19 cellular contexts compared by ENCODE assay signal in the genomic region with DNA sequence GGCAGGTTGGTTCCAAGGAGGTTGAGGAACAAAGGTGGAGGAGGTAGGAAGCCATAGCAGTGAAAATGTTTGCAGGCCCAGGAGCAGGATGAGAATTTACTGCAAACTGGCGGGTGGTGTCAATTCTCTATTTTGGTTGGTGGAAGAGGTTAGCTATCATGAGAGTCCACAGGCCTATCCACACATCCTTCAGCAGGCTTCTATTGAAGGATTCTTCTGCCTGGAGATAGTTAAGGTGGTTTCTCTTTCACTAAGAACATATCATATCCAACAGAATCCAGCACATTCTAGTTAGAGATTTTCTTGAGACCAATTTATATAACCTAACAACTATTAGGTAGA.
DNase-seq lines count a peak whose midpoint lies in the region; ATAC-seq and TF ChIP-seq lines count a peak whose summit lies in the region.
"Had no signal": no experiment of that assay in that cellular context is flagged by ENCODE, and none has a peak within 500 bp of the region (broad histone marks: within the 10 kb centered on the region; RNA-seq: fewer than 3 reads in every experiment).

No MANE protein-coding gene starts in this region.

- peaks cover 13% of the 10 kb centered on the region for H3K9me3 Mint-ChIP-seq in activated CD4-positive, alpha-beta T cell treated with anti-CD3 and anti-CD28 coated beads for 36 hours (ENCODE audit: low read depth)
- H3K9me3 Mint-ChIP-seq in CD8-positive, alpha-beta T cell: no peaks in the 10 kb centered on the region
- no peaks in the 10 kb centered on the region for H3K9me3 Mint-ChIP-seq in activated CD8-positive, alpha-beta T cell treated with anti-CD3 and anti-CD28 coated beads for 36 hours

- H4K91ac ChIP-seq in mesenchymal stem cell (ENCODE audit: low read length): no peak overlapping the region

- peaks cover 34% of the 10 kb centered on the region for H3K4me1 ChIP-seq in CD8-positive, alpha-beta T cell (ENCODE audit: insufficient read depth, low read length)
- peaks cover 2% of the 10 kb centered on the region for H3K4me1 ChIP-seq in mesenchymal stem cell (ENCODE audit: control insufficient read depth, insufficient read depth, low read depth, low read length)
- H3K4me1 ChIP-seq: Caco-2, HAP-1, SJSA1 had no signal

- H4K8ac ChIP-seq in mesenchymal stem cell (ENCODE audit: low read length): no peak overlapping the region

- H2BK12ac ChIP-seq in mesenchymal stem cell (ENCODE audit: low read length in 2 of 2): no peak overlapping the region

- peak overlapping the region; percentile 21 for H3K4me3 ChIP-seq in CD8-positive, alpha-beta T cell (ENCODE audit: low read depth, low read length)
- no peak overlapping the region for H3K4me3 ChIP-seq in mesenchymal stem cell (ENCODE audit: insufficient read depth in 1 of 2, low read depth in 1 of 2, low read length in 2 of 2)
- H3K4me3 ChIP-seq: HAP-1, SJSA1 had no signal

- no peak overlapping the region for H3K4me3 Mint-ChIP-seq in activated CD4-positive, alpha-beta T cell treated with anti-CD3 and anti-CD28 coated beads for 36 hours
- peak overlapping the region; percentile 56 for H3K4me3 Mint-ChIP-seq in CD8-positive, alpha-beta T cell
- H3K4me3 Mint-ChIP-seq in activated CD8-positive, alpha-beta T cell treated with anti-CD3 and anti-CD28 coated beads for 36 hours: no peak overlapping the region
- H3K4me3 Mint-ChIP-seq: brain had no signal

- H3K18ac ChIP-seq in mesenchymal stem cell (ENCODE audit: low read depth in 1 of 2, low read length in 2 of 2): no peak overlapping the region

- no peak overlapping the region for H2BK120ac ChIP-seq in mesenchymal stem cell (ENCODE audit: low read depth, low read length)

- in situ Hi-C loops in GM13977 (cut with MboI; ENCODE audit: low pct_unique_long_range_greater_than_20kb, low sequenced_read_pairs, unreplicated experiment): no loop called here

- ATAC-seq in activated CD4-positive, alpha-beta T cell treated with anti-CD3 and anti-CD28 coated beads for 36 hours: peak; percentile 42
- ATAC-seq in CD8-positive, alpha-beta T cell: no peak
- ATAC-seq in activated CD8-positive, alpha-beta T cell treated with anti-CD3 and anti-CD28 coated beads for 36 hours: peak; percentile 50
- ATAC-seq in HG02571 (IDR thresholded peaks at IDR 0.05; ENCODE audit: unreplicated experiment): no peak

- H3K14ac ChIP-seq in mesenchymal stem cell (ENCODE audit: low read length in 2 of 2): no peak overlapping the region

- peaks cover 43% of the 10 kb centered on the region for H3K4me1 Mint-ChIP-seq in activated CD4-positive, alpha-beta T cell treated with anti-CD3 and anti-CD28 coated beads for 36 hours
- peaks cover 58% of the 10 kb centered on the region for H3K4me1 Mint-ChIP-seq in CD8-positive, alpha-beta T cell (ENCODE audit: low read depth)
- H3K4me1 Mint-ChIP-seq in activated CD8-positive, alpha-beta T cell treated with anti-CD3 and anti-CD28 coated beads for 36 hours (ENCODE audit: low read depth): peaks cover 41% of the 10 kb centered on the region

- H2AFZ ChIP-seq in mesenchymal stem cell (ENCODE audit: low read depth, low read length): no peak overlapping the region

- no peak for TF ChIP-seq CTCF in CD8-positive, alpha-beta T cell (IDR thresholded peaks at IDR 0.05)
- TF ChIP-seq CTCF in activated CD8-positive, alpha-beta T cell treated with anti-CD3 and anti-CD28 coated beads for 36 hours (IDR thresholded peaks at IDR 0.05): no peak
- TF ChIP-seq CTCF in GM13977 (IDR thresholded peaks at IDR 0.05; ENCODE audit: extremely low read depth, insufficient read depth, missing control alignments): no peak

- POLR2A ChIA-PET in activated CD4-positive, alpha-beta T cell treated with anti-CD3 and anti-CD28 coated beads for 36 hours (lab: Charles Lee): no interaction called here
- POLR2A ChIA-PET in CD8-positive, alpha-beta T cell (lab: Charles Lee): interaction anchor here (0.7 to 5.7 kb wide), 20 partner anchors 9 to 118 kb away, joined by 3 to 42 read pairs (median 3); partner anchors contain the start of gene DYRK2
- POLR2A ChIA-PET in activated CD8-positive, alpha-beta T cell treated with anti-CD3 and anti-CD28 coated beads for 36 hours (lab: Charles Lee): interaction anchor here (0.6 to 1.6 kb wide), 3 partner anchors 11 to 68 kb away, joined by 3 to 4 read pairs (median 3); no protein-coding TSS in a partner anchor

- no peaks in the 10 kb centered on the region for H3K27me3 ChIP-seq in CD8-positive, alpha-beta T cell (ENCODE audit: insufficient read depth, low read length)
- no peaks in the 10 kb centered on the region for H3K27me3 ChIP-seq in mesenchymal stem cell (ENCODE audit: control insufficient read depth in 1 of 2, insufficient read depth in 1 of 2, low read length in 2 of 2)
- H3K27me3 ChIP-seq: SJSA1 had no signal

- no peak overlapping the region for H2BK15ac ChIP-seq in mesenchymal stem cell (ENCODE audit: low read depth, poor library complexity, severe bottlenecking)

- WGBS in mesenchymal stem cell: 80% methylated on average over 1 of the region's 1 CpG

- H2AK5ac ChIP-seq in mesenchymal stem cell (ENCODE audit: low read length, severe bottlenecking): peak overlapping the region; percentile 36

- no peak for DNase-seq in activated CD4-positive, alpha-beta T cell treated with anti-CD3 and anti-CD28 coated beads for 36 hours
- no peak for DNase-seq in activated CD4-positive, alpha-beta T cell treated with anti-CD3 and anti-CD28 coated beads, Interleukin-2, amount 50 U/mL, for 48 hours
- DNase-seq in CD8-positive, alpha-beta T cell: no peak
- DNase-seq in activated CD8-positive, alpha-beta T cell treated with anti-CD3 and anti-CD28 coated beads for 36 hours: no peak
- DNase-seq in mesenchymal stem cell (no peak), Kasumi-1 (lab: John Stamatoyannopoulos, UW) (no peak), GM13977 (ENCODE audit: low spot score) (no peak)
- DNase-seq: Caco-2, head of caudate nucleus, NCI-H1048, NCI-H187, NCI-H2171 treated with DMSO at 0.1 percent for 48 hours, NCI-H526, occipital lobe had no signal

- H2BK5ac ChIP-seq in mesenchymal stem cell (ENCODE audit: low read depth, low read length, poor library complexity, severe bottlenecking): no peak overlapping the region

- H3K27me3 Mint-ChIP-seq in activated CD4-positive, alpha-beta T cell treated with anti-CD3 and anti-CD28 coated beads for 36 hours: peaks cover 10% of the 10 kb centered on the region
- H3K27me3 Mint-ChIP-seq in CD8-positive, alpha-beta T cell (ENCODE audit: low read depth): no peaks in the 10 kb centered on the region
- peaks cover 5% of the 10 kb centered on the region for H3K27me3 Mint-ChIP-seq in activated CD8-positive, alpha-beta T cell treated with anti-CD3 and anti-CD28 coated beads for 36 hours
- H3K27me3 Mint-ChIP-seq: brain had no signal

- H3K9me3 ChIP-seq in CD8-positive, alpha-beta T cell (ENCODE audit: low read length): no peaks in the 10 kb centered on the region
- peaks cover 3% of the 10 kb centered on the region for H3K9me3 ChIP-seq in mesenchymal stem cell (ENCODE audit: control insufficient read depth, low read length)
- H3K9me3 ChIP-seq: Caco-2, HAP-1, SJSA1 had no signal

- H3K79me1 ChIP-seq in mesenchymal stem cell (replicated peaks; ENCODE audit: low read length, poor library complexity, severe bottlenecking): no peaks in the 10 kb centered on the region

- H3K4ac ChIP-seq in mesenchymal stem cell (ENCODE audit: low read depth in 1 of 2, low read length in 2 of 2): peak overlapping the region in 1 of 2 experiments; percentile 41

- H3K9ac ChIP-seq in mesenchymal stem cell (ENCODE audit: low read length): no peak overlapping the region

- H3K23ac ChIP-seq in mesenchymal stem cell (ENCODE audit: low read length in 2 of 2): no peak overlapping the region

- no peaks in the 10 kb centered on the region for H3K36me3 Mint-ChIP-seq in activated CD4-positive, alpha-beta T cell treated with anti-CD3 and anti-CD28 coated beads for 36 hours (ENCODE audit: low read depth)
- H3K36me3 Mint-ChIP-seq in CD8-positive, alpha-beta T cell: no peaks in the 10 kb centered on the region
- no peaks in the 10 kb centered on the region for H3K36me3 Mint-ChIP-seq in activated CD8-positive, alpha-beta T cell treated with anti-CD3 and anti-CD28 coated beads for 36 hours (ENCODE audit: low read depth)
- H3K36me3 Mint-ChIP-seq: brain had no signal

- no peaks in the 10 kb centered on the region for H3K36me3 ChIP-seq in CD8-positive, alpha-beta T cell (ENCODE audit: insufficient read depth, low read length)
- no peaks in the 10 kb centered on the region for H3K36me3 ChIP-seq in mesenchymal stem cell (ENCODE audit: control insufficient read depth in 1 of 2, insufficient read depth in 2 of 2, low read depth in 1 of 2, low read length in 2 of 2)
- H3K36me3 ChIP-seq: HAP-1, SJSA1 had no signal

- H3K27ac ChIP-seq in CD8-positive, alpha-beta T cell (ENCODE audit: low read depth, low read length): peak overlapping the region; percentile 11
- H3K27ac ChIP-seq in mesenchymal stem cell (ENCODE audit: low read length, poor library complexity, severe bottlenecking): peak overlapping the region; percentile 24
- H3K27ac ChIP-seq: epithelial cell of prostate, SJSA1 had no signal

- intact Hi-C loops in activated CD4-positive, alpha-beta T cell treated with anti-CD3 and anti-CD28 coated beads for 36 hours (cut with DNase I, micrococcal nuclease): no loop called here
- intact Hi-C loops in CD8-positive, alpha-beta T cell (cut with DNase I, micrococcal nuclease): loop anchor here (1.0 to 5.0 kb wide), 7 partner anchors 15 to 138 kb away; partner anchors contain the start of gene DYRK2 (in 2 of the 2)
- intact Hi-C loops in activated CD8-positive, alpha-beta T cell treated with anti-CD3 and anti-CD28 coated beads for 36 hours (cut with micrococcal nuclease): no loop called here

- H3K4me2 ChIP-seq in mesenchymal stem cell (ENCODE audit: low read length, poor library complexity, severe bottlenecking): no peak overlapping the region

- no peak overlapping the region for H3K27ac Mint-ChIP-seq in activated CD4-positive, alpha-beta T cell treated with anti-CD3 and anti-CD28 coated beads for 36 hours
- peak overlapping the region; percentile 69 for H3K27ac Mint-ChIP-seq in CD8-positive, alpha-beta T cell
- H3K27ac Mint-ChIP-seq in activated CD8-positive, alpha-beta T cell treated with anti-CD3 and anti-CD28 coated beads for 36 hours: no peak overlapping the region
- H3K27ac Mint-ChIP-seq: brain had no signal

- CTCF ChIA-PET in activated CD4-positive, alpha-beta T cell treated with anti-CD3 and anti-CD28 coated beads for 36 hours (lab: Charles Lee): no interaction called here
- CTCF ChIA-PET in CD8-positive, alpha-beta T cell (lab: Charles Lee): interaction anchor here (0.7 to 3.8 kb wide), 16 partner anchors 12 to 363 kb away, joined by 3 to 16 read pairs (median 4); partner anchors contain the start of gene DYRK2
- CTCF ChIA-PET in activated CD8-positive, alpha-beta T cell treated with anti-CD3 and anti-CD28 coated beads for 36 hours (lab: Charles Lee): interaction anchor here (0.5 to 2.1 kb wide), 4 partner anchors 11 to 737 kb away, joined by 3 to 4 read pairs (median 4); no protein-coding TSS in a partner anchor

Comparison
In these comparisons a context has a peak if more than half of its experiments do, and no peak if none do; other contexts are left out.
1. ATAC-seq: peak in activated CD4-positive, alpha-beta T cell treated with anti-CD3 and anti-CD28 coated beads for 36 hours (single experiment) and activated CD8-positive, alpha-beta T cell treated with anti-CD3 and anti-CD28 coated beads for 36 hours (single experiment); none in CD8-positive, alpha-beta T cell (single experiment) and HG02571 (single experiment).
2. intact Hi-C loops: an anchor here in CD8-positive, alpha-beta T cell (1.0 to 5.0 kb wide); none called in activated CD4-positive, alpha-beta T cell treated with anti-CD3 and anti-CD28 coated beads for 36 hours and activated CD8-positive, alpha-beta T cell treated with anti-CD3 and anti-CD28 coated beads for 36 hours.